Comparison of ENCODE assay signal across 1 cellular context in the genomic region with DNA sequence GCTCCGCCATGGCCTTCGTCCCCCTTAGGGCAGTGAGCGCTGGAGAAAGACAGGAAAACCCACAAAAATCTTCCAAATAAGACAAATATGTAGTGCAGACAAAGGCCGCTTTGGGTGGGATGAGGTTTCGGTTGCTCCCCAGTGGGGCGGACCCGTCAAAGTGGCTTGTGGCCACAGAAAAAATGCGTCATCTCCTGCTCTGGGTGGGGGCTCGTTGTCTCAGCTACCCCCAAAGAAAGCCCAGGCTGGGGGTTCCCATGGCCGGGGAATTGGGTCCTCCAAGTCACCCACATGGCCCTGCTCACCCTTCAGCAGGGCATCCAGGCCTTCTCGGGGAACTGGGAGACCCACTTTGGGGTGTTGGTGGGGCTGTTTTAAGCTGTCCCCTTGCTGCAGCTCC.
TF ChIP-seq lines count a peak whose summit lies in the region.

No MANE protein-coding gene starts in this region.

TF ChIP-seq in WTC11, 78 proteins besides CTCF, POLR2A, EP300 and RAD21 (continued from another document):
- no peak for TF ChIP-seq ZNF263 (CRISPR knock-in tag; IDR thresholded peaks at IDR 0.05; ENCODE audit: low read depth)
- TF ChIP-seq ZBTB21 (CRISPR knock-in tag; IDR thresholded peaks at IDR 0.05; ENCODE audit: borderline replicate concordance): no peak
- no peak for TF ChIP-seq FOXK1 (CRISPR knock-in tag; IDR thresholded peaks at IDR 0.05)
- TF ChIP-seq, protein P1, sequence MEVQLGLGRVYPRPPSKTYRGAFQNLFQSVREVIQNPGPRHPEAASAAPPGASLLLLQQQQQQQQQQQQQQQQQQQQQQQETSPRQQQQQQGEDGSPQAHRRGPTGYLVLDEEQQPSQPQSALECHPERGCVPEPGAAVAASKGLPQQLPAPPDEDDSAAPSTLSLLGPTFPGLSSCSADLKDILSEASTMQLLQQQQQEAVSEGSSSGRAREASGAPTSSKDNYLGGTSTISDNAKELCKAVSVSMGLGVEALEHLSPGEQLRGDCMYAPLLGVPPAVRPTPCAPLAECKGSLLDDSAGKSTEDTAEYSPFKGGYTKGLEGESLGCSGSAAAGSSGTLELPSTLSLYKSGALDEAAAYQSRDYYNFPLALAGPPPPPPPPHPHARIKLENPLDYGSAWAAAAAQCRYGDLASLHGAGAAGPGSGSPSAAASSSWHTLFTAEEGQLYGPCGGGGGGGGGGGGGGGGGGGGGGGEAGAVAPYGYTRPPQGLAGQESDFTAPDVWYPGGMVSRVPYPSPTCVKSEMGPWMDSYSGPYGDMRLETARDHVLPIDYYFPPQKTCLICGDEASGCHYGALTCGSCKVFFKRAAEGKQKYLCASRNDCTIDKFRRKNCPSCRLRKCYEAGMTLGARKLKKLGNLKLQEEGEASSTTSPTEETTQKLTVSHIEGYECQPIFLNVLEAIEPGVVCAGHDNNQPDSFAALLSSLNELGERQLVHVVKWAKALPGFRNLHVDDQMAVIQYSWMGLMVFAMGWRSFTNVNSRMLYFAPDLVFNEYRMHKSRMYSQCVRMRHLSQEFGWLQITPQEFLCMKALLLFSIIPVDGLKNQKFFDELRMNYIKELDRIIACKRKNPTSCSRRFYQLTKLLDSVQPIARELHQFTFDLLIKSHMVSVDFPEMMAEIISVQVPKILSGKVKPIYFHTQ (CRISPR knock-in tag; IDR thresholded peaks at IDR 0.05): no peak
- no peak for TF ChIP-seq ZNF232 (CRISPR knock-in tag; IDR thresholded peaks at IDR 0.05)
- TF ChIP-seq, protein P2, sequence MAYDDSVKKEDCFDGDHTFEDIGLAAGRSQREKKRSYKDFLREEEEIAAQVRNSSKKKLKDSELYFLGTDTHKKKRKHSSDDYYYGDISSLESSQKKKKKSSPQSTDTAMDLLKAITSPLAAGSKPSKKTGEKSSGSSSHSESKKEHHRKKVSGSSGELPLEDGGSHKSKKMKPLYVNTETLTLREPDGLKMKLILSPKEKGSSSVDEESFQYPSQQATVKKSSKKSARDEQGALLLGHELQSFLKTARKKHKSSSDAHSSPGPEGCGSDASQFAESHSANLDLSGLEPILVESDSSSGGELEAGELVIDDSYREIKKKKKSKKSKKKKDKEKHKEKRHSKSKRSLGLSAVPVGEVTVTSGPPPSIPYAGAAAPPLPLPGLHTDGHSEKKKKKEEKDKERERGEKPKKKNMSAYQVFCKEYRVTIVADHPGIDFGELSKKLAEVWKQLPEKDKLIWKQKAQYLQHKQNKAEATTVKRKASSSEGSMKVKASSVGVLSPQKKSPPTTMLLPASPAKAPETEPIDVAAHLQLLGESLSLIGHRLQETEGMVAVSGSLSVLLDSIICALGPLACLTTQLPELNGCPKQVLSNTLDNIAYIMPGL (CRISPR knock-in tag; IDR thresholded peaks at IDR 0.05): no peak
- no peak for TF ChIP-seq NR3C1 (CRISPR knock-in tag; conservative IDR thresholded peaks at IDR 0.05; ENCODE audit: low read depth)
- TF ChIP-seq, protein P3, sequence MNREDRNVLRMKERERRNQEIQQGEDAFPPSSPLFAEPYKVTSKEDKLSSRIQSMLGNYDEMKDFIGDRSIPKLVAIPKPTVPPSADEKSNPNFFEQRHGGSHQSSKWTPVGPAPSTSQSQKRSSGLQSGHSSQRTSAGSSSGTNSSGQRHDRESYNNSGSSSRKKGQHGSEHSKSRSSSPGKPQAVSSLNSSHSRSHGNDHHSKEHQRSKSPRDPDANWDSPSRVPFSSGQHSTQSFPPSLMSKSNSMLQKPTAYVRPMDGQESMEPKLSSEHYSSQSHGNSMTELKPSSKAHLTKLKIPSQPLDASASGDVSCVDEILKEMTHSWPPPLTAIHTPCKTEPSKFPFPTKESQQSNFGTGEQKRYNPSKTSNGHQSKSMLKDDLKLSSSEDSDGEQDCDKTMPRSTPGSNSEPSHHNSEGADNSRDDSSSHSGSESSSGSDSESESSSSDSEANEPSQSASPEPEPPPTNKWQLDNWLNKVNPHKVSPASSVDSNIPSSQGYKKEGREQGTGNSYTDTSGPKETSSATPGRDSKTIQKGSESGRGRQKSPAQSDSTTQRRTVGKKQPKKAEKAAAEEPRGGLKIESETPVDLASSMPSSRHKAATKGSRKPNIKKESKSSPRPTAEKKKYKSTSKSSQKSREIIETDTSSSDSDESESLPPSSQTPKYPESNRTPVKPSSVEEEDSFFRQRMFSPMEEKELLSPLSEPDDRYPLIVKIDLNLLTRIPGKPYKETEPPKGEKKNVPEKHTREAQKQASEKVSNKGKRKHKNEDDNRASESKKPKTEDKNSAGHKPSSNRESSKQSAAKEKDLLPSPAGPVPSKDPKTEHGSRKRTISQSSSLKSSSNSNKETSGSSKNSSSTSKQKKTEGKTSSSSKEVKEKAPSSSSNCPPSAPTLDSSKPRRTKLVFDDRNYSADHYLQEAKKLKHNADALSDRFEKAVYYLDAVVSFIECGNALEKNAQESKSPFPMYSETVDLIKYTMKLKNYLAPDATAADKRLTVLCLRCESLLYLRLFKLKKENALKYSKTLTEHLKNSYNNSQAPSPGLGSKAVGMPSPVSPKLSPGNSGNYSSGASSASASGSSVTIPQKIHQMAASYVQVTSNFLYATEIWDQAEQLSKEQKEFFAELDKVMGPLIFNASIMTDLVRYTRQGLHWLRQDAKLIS (CRISPR knock-in tag; IDR thresholded peaks at IDR 0.05; ENCODE audit: borderline replicate concordance): no peak
- TF ChIP-seq JAZF1 (CRISPR knock-in tag; IDR thresholded peaks at IDR 0.05): no peak
- TF ChIP-seq CBFB (CRISPR knock-in tag; IDR thresholded peaks at IDR 0.05; ENCODE audit: low read depth): no peak
